In genomic region chr3:35528728-35529127, GRCh38 we compare ENCODE assay signal across 1 cellular context.
TF ChIP-seq lines count a peak whose summit lies in the region.

No MANE protein-coding gene starts in this region.

TF ChIP-seq in GM23338, 12 proteins besides CTCF, POLR2A, EP300 and RAD21 (continued from another document):
- TF ChIP-seq ZNF331 (CRISPR knock-in tag; IDR thresholded peaks at IDR 0.05; ENCODE audit: low read depth) (no peak), ETS1 (IDR thresholded peaks at IDR 0.05) (no peak), REST (IDR thresholded peaks at IDR 0.05; ENCODE audit: unreplicated experiment) (no peak), ZNF114 (CRISPR knock-in tag; IDR thresholded peaks at IDR 0.05) (no peak)
